In the genomic region with DNA sequence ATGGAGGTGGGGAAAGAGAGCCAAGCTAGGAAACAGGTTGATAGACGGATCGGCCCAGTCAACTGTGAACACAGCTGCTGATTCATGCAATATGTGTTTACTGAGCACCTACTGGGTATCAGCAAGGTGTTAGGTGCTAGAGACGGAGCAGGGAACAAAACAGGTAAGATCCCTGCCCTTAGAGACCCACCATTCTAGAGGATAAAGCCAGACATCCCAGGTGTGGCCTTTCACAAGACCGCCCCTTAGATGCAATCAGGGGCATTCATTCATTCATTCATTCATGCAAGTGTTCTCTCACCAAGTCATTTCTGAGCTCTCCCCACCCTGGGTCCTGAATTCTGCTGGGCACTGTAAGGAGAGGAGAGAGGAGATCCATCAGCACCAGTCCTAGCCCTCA, we compare ENCODE assay signal across 8 cellular contexts. TPM values are rescaled to one million over a fixed set of nuclear protein-coding genes. Genes with fewer than 3 reads are reported as not detected.
DNase-seq lines count a peak whose midpoint lies in the region; ATAC-seq and TF ChIP-seq lines count a peak whose summit lies in the region.

No MANE protein-coding gene starts in this region.

- no peaks in the 10 kb centered on the region for H3K36me3 Mint-ChIP-seq in stimulated activated naive CD8-positive, alpha-beta T cell treated with anti-CD3 and anti-CD28 coated beads, Interleukin-15, Interleukin-2, amounts not matched to agents 100 ng/mL and 50 ng/mL, for 24 hours (ENCODE audit: low read depth)
- H3K36me3 Mint-ChIP-seq in dendritic cell treated with granulocyte-macrophage colony-stimulating factor and Interleukin-4, amounts not matched to agents 40 ng/mL and 50 ng/mL, for 4 days (ENCODE audit: low read depth) = no peaks in the 10 kb centered on the region
- no peaks in the 10 kb centered on the region for H3K36me3 Mint-ChIP-seq in natural killer cell

- DNase-seq in stimulated activated naive CD8-positive, alpha-beta T cell treated with anti-CD3 and anti-CD28 coated beads, Interleukin-15, Interleukin-2, amounts not matched to agents 100 U/mL and 50 U/mL, for 24 hours = no peak
- no peak for DNase-seq in natural killer cell
- DNase-seq in NCI-H1105 (lab: John Stamatoyannopoulos, UW) = no peak
- DNase-seq in iPS-NIHi7 (ENCODE audit: extremely low spot score) = no peak

- H3K4me3 Mint-ChIP-seq in stimulated activated naive CD8-positive, alpha-beta T cell treated with anti-CD3 and anti-CD28 coated beads, Interleukin-15, Interleukin-2, amounts not matched to agents 100 ng/mL and 50 ng/mL, for 24 hours = peak overlapping the region; percentile 63
- H3K4me3 Mint-ChIP-seq in dendritic cell treated with granulocyte-macrophage colony-stimulating factor and Interleukin-4, amounts not matched to agents 40 ng/mL and 50 ng/mL, for 4 days = peak overlapping the region; percentile 75
- H3K4me3 Mint-ChIP-seq in natural killer cell = peak overlapping the region; percentile 75

- H3K9me3 Mint-ChIP-seq in stimulated activated naive CD8-positive, alpha-beta T cell treated with anti-CD3 and anti-CD28 coated beads, Interleukin-15, Interleukin-2, amounts not matched to agents 100 ng/mL and 50 ng/mL, for 24 hours = no peaks in the 10 kb centered on the region
- H3K9me3 Mint-ChIP-seq in dendritic cell treated with granulocyte-macrophage colony-stimulating factor and Interleukin-4, amounts not matched to agents 40 ng/mL and 50 ng/mL, for 4 days = no peaks in the 10 kb centered on the region
- H3K9me3 Mint-ChIP-seq in natural killer cell = no peaks in the 10 kb centered on the region

- no peak for ATAC-seq in stimulated activated naive CD8-positive, alpha-beta T cell treated with anti-CD3 and anti-CD28 coated beads, Interleukin-15, Interleukin-2, amounts not matched to agents 100 U/mL and 50 U/mL, for 24 hours
- ATAC-seq in natural killer cell (no peak), GM19452 (IDR thresholded peaks at IDR 0.05; ENCODE audit: unreplicated experiment) (no peak)
- no peak for ATAC-seq in activated CD4-positive, CD25-positive, alpha-beta regulatory T cell treated with anti-CD3 and anti-CD28 coated beads, Interleukin-2, amount 50 U/mL, for 24 hours

- H3K27me3 Mint-ChIP-seq in stimulated activated naive CD8-positive, alpha-beta T cell treated with anti-CD3 and anti-CD28 coated beads, Interleukin-15, Interleukin-2, amounts not matched to agents 100 ng/mL and 50 ng/mL, for 24 hours = no peaks in the 10 kb centered on the region
- no peaks in the 10 kb centered on the region for H3K27me3 Mint-ChIP-seq in dendritic cell treated with granulocyte-macrophage colony-stimulating factor and Interleukin-4, amounts not matched to agents 40 ng/mL and 50 ng/mL, for 4 days
- peaks cover 0 to 7% of the 10 kb centered on the region in 2 donors for H3K27me3 Mint-ChIP-seq in natural killer cell (ENCODE audit: low read depth in 2 of 2)

- no peak for TF ChIP-seq CTCF in natural killer cell (IDR thresholded peaks at IDR 0.05)

- H3K27ac Mint-ChIP-seq in stimulated activated naive CD8-positive, alpha-beta T cell treated with anti-CD3 and anti-CD28 coated beads, Interleukin-15, Interleukin-2, amounts not matched to agents 100 ng/mL and 50 ng/mL, for 24 hours = no peak overlapping the region
- H3K27ac Mint-ChIP-seq in dendritic cell treated with granulocyte-macrophage colony-stimulating factor and Interleukin-4, amounts not matched to agents 40 ng/mL and 50 ng/mL, for 4 days = peak overlapping the region; percentile 92
- peak overlapping the region in 1 of 2 donors; percentile 83 for H3K27ac Mint-ChIP-seq in natural killer cell

- H3K4me1 Mint-ChIP-seq in stimulated activated naive CD8-positive, alpha-beta T cell treated with anti-CD3 and anti-CD28 coated beads, Interleukin-15, Interleukin-2, amounts not matched to agents 100 ng/mL and 50 ng/mL, for 24 hours (ENCODE audit: low read depth) = peaks cover 32% of the 10 kb centered on the region
- peaks cover 28% of the 10 kb centered on the region for H3K4me1 Mint-ChIP-seq in dendritic cell treated with granulocyte-macrophage colony-stimulating factor and Interleukin-4, amounts not matched to agents 40 ng/mL and 50 ng/mL, for 4 days (ENCODE audit: low read depth)
- peaks cover 24 to 41% of the 10 kb centered on the region in 2 donors for H3K4me1 Mint-ChIP-seq in natural killer cell

- intact Hi-C loops in dendritic cell treated with granulocyte-macrophage colony-stimulating factor and Interleukin-4, amounts not matched to agents 40 ng/mL and 50 ng/mL, for 4 days (cut with micrococcal nuclease) = no loop called here
- intact Hi-C loops in natural killer cell (cut with micrococcal nuclease) = no loop called here

RNA-seq across cellular contexts. Expression of a gene that starts 20.2 kb away (rescaled TPM):
- total RNA-seq in natural killer cell = 10 to 100 TPM in 1 of 3 donors, 1 to 10 TPM in 2; 4.8 to 16.6 (median 6.1) TPM
